Comparison of ENCODE assay signal across 8 cellular contexts in the genomic region with DNA sequence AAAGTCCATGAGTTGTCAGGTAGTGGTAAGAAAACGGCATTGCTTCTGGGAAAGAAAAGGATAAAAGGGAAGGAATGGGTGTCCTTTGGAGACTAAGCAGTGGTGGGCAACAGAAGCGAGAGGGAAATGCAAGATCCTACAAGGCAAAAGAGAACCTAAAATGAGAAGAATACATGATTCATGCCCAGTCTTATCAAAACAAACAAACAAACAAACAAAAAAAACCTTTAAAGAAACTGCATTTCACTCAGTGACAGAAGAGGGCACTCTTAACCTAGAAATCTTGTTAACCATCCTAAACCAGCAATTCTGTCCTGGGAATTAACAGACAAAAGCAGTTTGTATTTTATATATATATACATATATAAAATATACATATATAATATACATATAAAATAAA.
A peak's percentile ranks its signal among the peaks of the same experiment; 100 is the strongest.
DNase-seq lines count a peak whose midpoint lies in the region; ATAC-seq and TF ChIP-seq lines count a peak whose summit lies in the region.

No MANE protein-coding gene starts in this region.

- no peak overlapping the region for H3K27ac ChIP-seq in smooth muscle cell (ENCODE audit: low read depth)
- no peak overlapping the region for H3K27ac ChIP-seq in prostate gland

- no peaks in the 10 kb centered on the region for H3K9me3 ChIP-seq in smooth muscle cell (replicated peaks; ENCODE audit: low read depth)
- no peaks in the 10 kb centered on the region for H3K9me3 ChIP-seq in prostate gland

- H3K4me1 ChIP-seq in smooth muscle cell (ENCODE audit: low read depth) (no peaks in the 10 kb centered on the region), prostate gland (replicated peaks) (no peaks in the 10 kb centered on the region)

- H3K27ac Mint-ChIP-seq in endothelial cell (ENCODE audit: unreplicated experiment): no peak overlapping the region

- WGBS in smooth muscle cell (ENCODE audit: low lambda C conversion rate): 59% methylated on average over 2 of the region's 2 CpGs
- WGBS in prostate gland: 65% methylated on average over 2 of the region's 2 CpGs

- H3K79me2 ChIP-seq in smooth muscle cell (ENCODE audit: low read depth): no peaks in the 10 kb centered on the region

- no peaks in the 10 kb centered on the region for H3K36me3 Mint-ChIP-seq in endothelial cell (ENCODE audit: low read depth, unreplicated experiment)

- no peaks in the 10 kb centered on the region for H3F3A ChIP-seq in smooth muscle cell (ENCODE audit: low read depth)

- intact Hi-C loops in posterior vena cava (cut with DNase I) (loop anchor here in 1 of 2 donors (5.0 kb wide), 1 partner anchor 276 kb away; no protein-coding TSS in a partner anchor), prostate gland (cut with DNase I) (no loop called here)

- H3K27me3 ChIP-seq in smooth muscle cell (ENCODE audit: low read depth): no peaks in the 10 kb centered on the region
- H3K27me3 ChIP-seq in prostate gland (replicated peaks; ENCODE audit: insufficient read depth): no peaks in the 10 kb centered on the region

- no peak overlapping the region for H3K4me3 ChIP-seq in smooth muscle cell
- H3K4me3 ChIP-seq in prostate gland: no peak overlapping the region

- no peak overlapping the region for H3K9ac ChIP-seq in smooth muscle cell (ENCODE audit: low read depth)

- no peaks in the 10 kb centered on the region for H4K20me1 ChIP-seq in smooth muscle cell (ENCODE audit: low read depth)

- H2AFZ ChIP-seq in smooth muscle cell (ENCODE audit: low read depth): no peak overlapping the region

- H3K4me2 ChIP-seq in smooth muscle cell: no peak overlapping the region

- no peak for TF ChIP-seq POLR2A in prostate gland (IDR thresholded peaks at IDR 0.05)

- no peak overlapping the region for H3K4me3 Mint-ChIP-seq in endothelial cell (ENCODE audit: unreplicated experiment)

- no peak for ATAC-seq in GM19463 (IDR thresholded peaks at IDR 0.05; ENCODE audit: unreplicated experiment)

- peaks cover 13% of the 10 kb centered on the region for H3K4me1 Mint-ChIP-seq in endothelial cell (ENCODE audit: unreplicated experiment)

- H3K9me3 Mint-ChIP-seq in endothelial cell (ENCODE audit: unreplicated experiment): no peaks in the 10 kb centered on the region

- DNase-seq in NCI-H524 (lab: John Stamatoyannopoulos, UW): peak; percentile 9 to 20
- DNase-seq in NCI-H524 treated with DMSO at 0.1 percent for 48 hours (lab: John Stamatoyannopoulos, UW): no peak
- DNase-seq in NCI-H748 treated with DMSO at 0.1 percent for 48 hours (lab: John Stamatoyannopoulos, UW): peak; percentile 4
- DNase-seq in endothelial cell (ENCODE audit: low spot score): no peak
- DNase-seq in smooth muscle cell (lab: John Stamatoyannopoulos, UW; ENCODE audit: unreplicated experiment): no peak
- no peak for DNase-seq in posterior vena cava (ENCODE audit: low spot score)
- DNase-seq in prostate gland (ENCODE audit: low spot score): no peak

- H3K36me3 ChIP-seq in smooth muscle cell (ENCODE audit: low read depth): peaks cover 4% of the 10 kb centered on the region
- H3K36me3 ChIP-seq in prostate gland: no peaks in the 10 kb centered on the region

- TF ChIP-seq CTCF in endothelial cell (IDR thresholded peaks at IDR 0.05; ENCODE audit: unreplicated experiment): peak; percentile 56
- TF ChIP-seq CTCF in smooth muscle cell (IDR thresholded peaks at IDR 0.05; ENCODE audit: borderline replicate concordance, insufficient read depth, poor library complexity, severe bottlenecking): peak; percentile 63
- peak in 2 of 4 experiments; percentile 34 to 48 for TF ChIP-seq CTCF in prostate gland (IDR thresholded peaks at IDR 0.05)

- H3K27me3 Mint-ChIP-seq in endothelial cell (ENCODE audit: unreplicated experiment): no peaks in the 10 kb centered on the region

Comparison
In these comparisons a context has a peak if more than half of its experiments do, and no peak if none do; other contexts are left out.
1. DNase-seq: peak in NCI-H524 (2 of 2) and NCI-H748 treated with DMSO at 0.1 percent for 48 hours (single experiment); none in NCI-H524 treated with DMSO at 0.1 percent for 48 hours (single experiment), endothelial cell (single experiment), smooth muscle cell (single experiment), posterior vena cava (single experiment) and prostate gland (single experiment).